Comparison of ENCODE assay signal across 1 cellular context in the genomic region with DNA sequence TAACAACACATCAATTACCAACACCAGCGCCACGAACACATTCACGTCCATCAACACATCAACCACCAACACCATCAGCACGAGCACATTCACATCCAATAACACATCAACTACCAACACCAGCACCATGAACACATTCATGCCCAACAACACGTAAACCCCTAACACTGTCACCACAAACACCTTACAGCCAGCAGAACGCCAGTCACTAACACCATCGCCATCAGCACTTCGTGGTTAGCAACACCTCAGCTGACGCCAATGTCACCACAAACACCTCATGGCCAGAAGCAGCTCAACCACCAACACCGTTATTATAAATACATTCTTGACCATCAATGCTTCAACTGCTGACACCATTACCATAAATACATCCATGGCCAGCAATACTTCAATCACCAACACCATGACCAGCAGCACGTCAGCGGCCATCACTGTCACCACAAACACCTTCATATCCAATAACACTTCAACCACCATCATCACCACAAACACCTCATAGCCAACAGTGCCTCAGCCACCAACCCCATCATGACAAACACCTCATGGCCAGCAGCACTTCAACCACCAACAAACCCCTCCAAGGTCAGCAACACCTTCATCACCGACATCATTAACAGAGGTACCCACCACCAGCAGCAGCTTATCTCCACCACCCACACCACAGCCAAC.
A peak's percentile ranks its signal among the peaks of the same experiment; 100 is the strongest.
TF ChIP-seq lines count a peak whose summit lies in the region.

No MANE protein-coding gene starts in this region.

TF ChIP-seq in GM12878, 131 proteins besides CTCF, POLR2A, EP300 and RAD21 (continued from another document and continues in another):
- TF ChIP-seq PAX5 (IDR thresholded peaks at IDR 0.05; ENCODE audit: borderline replicate concordance, low read depth, low read length) = peak; percentile 84; the same call in 1 of the 2 replicates
- no peak for TF ChIP-seq JUND (IDR thresholded peaks at IDR 0.05; ENCODE audit: low read depth, low read length)
- peak; percentile 80 for TF ChIP-seq HDGF (IDR thresholded peaks at IDR 0.05)
- TF ChIP-seq, protein P1, sequence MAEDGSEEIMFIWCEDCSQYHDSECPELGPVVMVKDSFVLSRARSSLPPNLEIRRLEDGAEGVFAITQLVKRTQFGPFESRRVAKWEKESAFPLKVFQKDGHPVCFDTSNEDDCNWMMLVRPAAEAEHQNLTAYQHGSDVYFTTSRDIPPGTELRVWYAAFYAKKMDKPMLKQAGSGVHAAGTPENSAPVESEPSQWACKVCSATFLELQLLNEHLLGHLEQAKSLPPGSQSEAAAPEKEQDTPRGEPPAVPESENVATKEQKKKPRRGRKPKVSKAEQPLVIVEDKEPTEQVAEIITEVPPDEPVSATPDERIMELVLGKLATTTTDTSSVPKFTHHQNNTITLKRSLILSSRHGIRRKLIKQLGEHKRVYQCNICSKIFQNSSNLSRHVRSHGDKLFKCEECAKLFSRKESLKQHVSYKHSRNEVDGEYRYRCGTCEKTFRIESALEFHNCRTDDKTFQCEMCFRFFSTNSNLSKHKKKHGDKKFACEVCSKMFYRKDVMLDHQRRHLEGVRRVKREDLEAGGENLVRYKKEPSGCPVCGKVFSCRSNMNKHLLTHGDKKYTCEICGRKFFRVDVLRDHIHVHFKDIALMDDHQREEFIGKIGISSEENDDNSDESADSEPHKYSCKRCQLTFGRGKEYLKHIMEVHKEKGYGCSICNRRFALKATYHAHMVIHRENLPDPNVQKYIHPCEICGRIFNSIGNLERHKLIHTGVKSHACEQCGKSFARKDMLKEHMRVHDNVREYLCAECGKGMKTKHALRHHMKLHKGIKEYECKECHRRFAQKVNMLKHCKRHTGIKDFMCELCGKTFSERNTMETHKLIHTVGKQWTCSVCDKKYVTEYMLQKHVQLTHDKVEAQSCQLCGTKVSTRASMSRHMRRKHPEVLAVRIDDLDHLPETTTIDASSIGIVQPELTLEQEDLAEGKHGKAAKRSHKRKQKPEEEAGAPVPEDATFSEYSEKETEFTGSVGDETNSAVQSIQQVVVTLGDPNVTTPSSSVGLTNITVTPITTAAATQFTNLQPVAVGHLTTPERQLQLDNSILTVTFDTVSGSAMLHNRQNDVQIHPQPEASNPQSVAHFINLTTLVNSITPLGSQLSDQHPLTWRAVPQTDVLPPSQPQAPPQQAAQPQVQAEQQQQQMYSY (CRISPR knock-in tag; IDR thresholded peaks at IDR 0.05) = no peak
- TF ChIP-seq SMAD1 (IDR thresholded peaks at IDR 0.05; ENCODE audit: low read depth, partially characterized antibody) = peak; percentile 67
- TF ChIP-seq SPI1 (IDR thresholded peaks at IDR 0.05; ENCODE audit: borderline replicate concordance, insufficient read depth, low read depth, low read length) = no peak
- TF ChIP-seq ETV6 (conservative IDR thresholded peaks at IDR 0.05 in 1 of 2, IDR thresholded peaks at IDR 0.05 in 1 of 2; ENCODE audit: borderline replicate concordance in 1 of 2, low read depth in 1 of 2) = no peak
- peak; percentile 36; the same call in 1 of the 2 replicates for TF ChIP-seq CREB1 (IDR thresholded peaks at IDR 0.05; ENCODE audit: low read depth)
- TF ChIP-seq LARP7 (IDR thresholded peaks at IDR 0.05) = no peak
- TF ChIP-seq EZH2 (IDR thresholded peaks at IDR 0.05; ENCODE audit: borderline replicate concordance, control insufficient read depth, low read depth, low read length) = no peak
- TF ChIP-seq YY1 (IDR thresholded peaks at IDR 0.05; ENCODE audit: low read depth, low read length) = no peak
- TF ChIP-seq, protein P2, sequence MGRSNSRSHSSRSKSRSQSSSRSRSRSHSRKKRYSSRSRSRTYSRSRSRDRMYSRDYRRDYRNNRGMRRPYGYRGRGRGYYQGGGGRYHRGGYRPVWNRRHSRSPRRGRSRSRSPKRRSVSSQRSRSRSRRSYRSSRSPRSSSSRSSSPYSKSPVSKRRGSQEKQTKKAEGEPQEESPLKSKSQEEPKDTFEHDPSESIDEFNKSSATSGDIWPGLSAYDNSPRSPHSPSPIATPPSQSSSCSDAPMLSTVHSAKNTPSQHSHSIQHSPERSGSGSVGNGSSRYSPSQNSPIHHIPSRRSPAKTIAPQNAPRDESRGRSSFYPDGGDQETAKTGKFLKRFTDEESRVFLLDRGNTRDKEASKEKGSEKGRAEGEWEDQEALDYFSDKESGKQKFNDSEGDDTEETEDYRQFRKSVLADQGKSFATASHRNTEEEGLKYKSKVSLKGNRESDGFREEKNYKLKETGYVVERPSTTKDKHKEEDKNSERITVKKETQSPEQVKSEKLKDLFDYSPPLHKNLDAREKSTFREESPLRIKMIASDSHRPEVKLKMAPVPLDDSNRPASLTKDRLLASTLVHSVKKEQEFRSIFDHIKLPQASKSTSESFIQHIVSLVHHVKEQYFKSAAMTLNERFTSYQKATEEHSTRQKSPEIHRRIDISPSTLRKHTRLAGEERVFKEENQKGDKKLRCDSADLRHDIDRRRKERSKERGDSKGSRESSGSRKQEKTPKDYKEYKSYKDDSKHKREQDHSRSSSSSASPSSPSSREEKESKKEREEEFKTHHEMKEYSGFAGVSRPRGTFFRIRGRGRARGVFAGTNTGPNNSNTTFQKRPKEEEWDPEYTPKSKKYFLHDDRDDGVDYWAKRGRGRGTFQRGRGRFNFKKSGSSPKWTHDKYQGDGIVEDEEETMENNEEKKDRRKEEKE (IDR thresholded peaks at IDR 0.05) = no peak
- no peak for TF ChIP-seq NFXL1 (IDR thresholded peaks at IDR 0.05; ENCODE audit: borderline replicate concordance)
- no peak for TF ChIP-seq JUNB (IDR thresholded peaks at IDR 0.05)
- peak; percentile 98 for TF ChIP-seq MTA2 (IDR thresholded peaks at IDR 0.05; ENCODE audit: low read depth)
- TF ChIP-seq, protein P3, sequence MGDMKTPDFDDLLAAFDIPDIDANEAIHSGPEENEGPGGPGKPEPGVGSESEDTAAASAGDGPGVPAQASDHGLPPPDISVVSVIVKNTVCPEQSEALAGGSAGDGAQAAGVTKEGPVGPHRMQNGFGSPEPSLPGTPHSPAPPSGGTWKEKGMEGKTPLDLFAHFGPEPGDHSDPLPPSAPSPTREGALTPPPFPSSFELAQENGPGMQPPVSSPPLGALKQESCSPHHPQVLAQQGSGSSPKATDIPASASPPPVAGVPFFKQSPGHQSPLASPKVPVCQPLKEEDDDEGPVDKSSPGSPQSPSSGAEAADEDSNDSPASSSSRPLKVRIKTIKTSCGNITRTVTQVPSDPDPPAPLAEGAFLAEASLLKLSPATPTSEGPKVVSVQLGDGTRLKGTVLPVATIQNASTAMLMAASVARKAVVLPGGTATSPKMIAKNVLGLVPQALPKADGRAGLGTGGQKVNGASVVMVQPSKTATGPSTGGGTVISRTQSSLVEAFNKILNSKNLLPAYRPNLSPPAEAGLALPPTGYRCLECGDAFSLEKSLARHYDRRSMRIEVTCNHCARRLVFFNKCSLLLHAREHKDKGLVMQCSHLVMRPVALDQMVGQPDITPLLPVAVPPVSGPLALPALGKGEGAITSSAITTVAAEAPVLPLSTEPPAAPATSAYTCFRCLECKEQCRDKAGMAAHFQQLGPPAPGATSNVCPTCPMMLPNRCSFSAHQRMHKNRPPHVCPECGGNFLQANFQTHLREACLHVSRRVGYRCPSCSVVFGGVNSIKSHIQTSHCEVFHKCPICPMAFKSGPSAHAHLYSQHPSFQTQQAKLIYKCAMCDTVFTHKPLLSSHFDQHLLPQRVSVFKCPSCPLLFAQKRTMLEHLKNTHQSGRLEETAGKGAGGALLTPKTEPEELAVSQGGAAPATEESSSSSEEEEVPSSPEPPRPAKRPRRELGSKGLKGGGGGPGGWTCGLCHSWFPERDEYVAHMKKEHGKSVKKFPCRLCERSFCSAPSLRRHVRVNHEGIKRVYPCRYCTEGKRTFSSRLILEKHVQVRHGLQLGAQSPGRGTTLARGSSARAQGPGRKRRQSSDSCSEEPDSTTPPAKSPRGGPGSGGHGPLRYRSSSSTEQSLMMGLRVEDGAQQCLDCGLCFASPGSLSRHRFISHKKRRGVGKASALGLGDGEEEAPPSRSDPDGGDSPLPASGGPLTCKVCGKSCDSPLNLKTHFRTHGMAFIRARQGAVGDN (IDR thresholded peaks at IDR 0.05) = no peak
- TF ChIP-seq, protein P4, sequence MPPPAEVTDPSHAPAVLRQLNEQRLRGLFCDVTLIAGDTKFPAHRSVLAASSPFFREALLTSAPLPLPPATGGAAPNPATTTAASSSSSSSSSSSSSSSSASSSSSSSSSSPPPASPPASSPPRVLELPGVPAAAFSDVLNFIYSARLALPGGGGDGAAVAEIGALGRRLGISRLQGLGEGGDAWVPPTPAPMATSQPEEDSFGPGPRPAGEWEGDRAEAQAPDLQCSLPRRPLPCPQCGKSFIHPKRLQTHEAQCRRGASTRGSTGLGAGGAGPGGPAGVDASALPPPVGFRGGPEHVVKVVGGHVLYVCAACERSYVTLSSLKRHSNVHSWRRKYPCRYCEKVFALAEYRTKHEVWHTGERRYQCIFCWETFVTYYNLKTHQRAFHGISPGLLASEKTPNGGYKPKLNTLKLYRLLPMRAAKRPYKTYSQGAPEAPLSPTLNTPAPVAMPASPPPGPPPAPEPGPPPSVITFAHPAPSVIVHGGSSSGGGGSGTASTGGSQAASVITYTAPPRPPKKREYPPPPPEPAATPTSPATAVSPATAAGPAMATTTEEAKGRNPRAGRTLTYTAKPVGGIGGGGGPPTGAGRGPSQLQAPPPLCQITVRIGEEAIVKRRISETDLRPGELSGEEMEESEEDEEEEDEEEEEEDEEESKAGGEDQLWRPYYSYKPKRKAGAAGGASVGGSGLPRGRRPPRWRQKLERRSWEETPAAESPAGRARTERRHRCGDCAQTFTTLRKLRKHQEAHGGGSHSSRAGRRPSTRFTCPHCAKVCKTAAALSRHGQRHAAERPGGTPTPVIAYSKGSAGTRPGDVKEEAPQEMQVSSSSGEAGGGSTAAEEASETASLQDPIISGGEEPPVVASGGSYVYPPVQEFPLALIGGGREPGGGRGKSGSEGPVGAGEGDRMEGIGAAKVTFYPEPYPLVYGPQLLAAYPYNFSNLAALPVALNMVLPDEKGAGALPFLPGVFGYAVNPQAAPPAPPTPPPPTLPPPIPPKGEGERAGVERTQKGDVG (CRISPR knock-in tag; IDR thresholded peaks at IDR 0.05) = no peak
- no peak for TF ChIP-seq TCF12 (IDR thresholded peaks at IDR 0.05; ENCODE audit: low read depth, low read length)
- TF ChIP-seq PML (IDR thresholded peaks at IDR 0.05; ENCODE audit: low read length) = no peak
- TF ChIP-seq TARDBP (IDR thresholded peaks at IDR 0.05; ENCODE audit: borderline replicate concordance) = no peak
- TF ChIP-seq, protein P5, sequence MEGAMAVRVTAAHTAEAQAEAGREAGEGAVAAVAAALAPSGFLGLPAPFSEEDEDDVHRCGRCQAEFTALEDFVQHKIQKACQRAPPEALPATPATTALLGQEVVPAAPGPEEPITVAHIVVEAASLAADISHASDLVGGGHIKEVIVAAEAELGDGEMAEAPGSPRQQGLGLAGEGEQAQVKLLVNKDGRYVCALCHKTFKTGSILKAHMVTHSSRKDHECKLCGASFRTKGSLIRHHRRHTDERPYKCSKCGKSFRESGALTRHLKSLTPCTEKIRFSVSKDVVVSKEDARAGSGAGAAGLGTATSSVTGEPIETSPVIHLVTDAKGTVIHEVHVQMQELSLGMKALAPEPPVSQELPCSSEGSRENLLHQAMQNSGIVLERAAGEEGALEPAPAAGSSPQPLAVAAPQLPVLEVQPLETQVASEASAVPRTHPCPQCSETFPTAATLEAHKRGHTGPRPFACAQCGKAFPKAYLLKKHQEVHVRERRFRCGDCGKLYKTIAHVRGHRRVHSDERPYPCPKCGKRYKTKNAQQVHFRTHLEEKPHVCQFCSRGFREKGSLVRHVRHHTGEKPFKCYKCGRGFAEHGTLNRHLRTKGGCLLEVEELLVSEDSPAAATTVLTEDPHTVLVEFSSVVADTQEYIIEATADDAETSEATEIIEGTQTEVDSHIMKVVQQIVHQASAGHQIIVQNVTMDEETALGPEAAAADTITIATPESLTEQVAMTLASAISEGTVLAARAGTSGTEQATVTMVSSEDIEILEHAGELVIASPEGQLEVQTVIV (IDR thresholded peaks at IDR 0.05; ENCODE audit: borderline replicate concordance, partially characterized antibody) = peak; percentile 59
- 0 out of 2 replicates have a peak, but pooled peaks have one; percentile 39 for TF ChIP-seq FOXK2 (IDR thresholded peaks at IDR 0.05)
- TF ChIP-seq ZNF217 (IDR thresholded peaks at IDR 0.05) = peak; percentile 21; the same call in 1 of the 2 replicates
- no peak for TF ChIP-seq SRF (IDR thresholded peaks at IDR 0.05; ENCODE audit: low read depth in 2 of 2, low read length in 2 of 2)
- peak; percentile 70; the same call in 1 of the 2 replicates for TF ChIP-seq BCL11A (IDR thresholded peaks at IDR 0.05; ENCODE audit: low read depth, low read length)
- TF ChIP-seq, protein P6, sequence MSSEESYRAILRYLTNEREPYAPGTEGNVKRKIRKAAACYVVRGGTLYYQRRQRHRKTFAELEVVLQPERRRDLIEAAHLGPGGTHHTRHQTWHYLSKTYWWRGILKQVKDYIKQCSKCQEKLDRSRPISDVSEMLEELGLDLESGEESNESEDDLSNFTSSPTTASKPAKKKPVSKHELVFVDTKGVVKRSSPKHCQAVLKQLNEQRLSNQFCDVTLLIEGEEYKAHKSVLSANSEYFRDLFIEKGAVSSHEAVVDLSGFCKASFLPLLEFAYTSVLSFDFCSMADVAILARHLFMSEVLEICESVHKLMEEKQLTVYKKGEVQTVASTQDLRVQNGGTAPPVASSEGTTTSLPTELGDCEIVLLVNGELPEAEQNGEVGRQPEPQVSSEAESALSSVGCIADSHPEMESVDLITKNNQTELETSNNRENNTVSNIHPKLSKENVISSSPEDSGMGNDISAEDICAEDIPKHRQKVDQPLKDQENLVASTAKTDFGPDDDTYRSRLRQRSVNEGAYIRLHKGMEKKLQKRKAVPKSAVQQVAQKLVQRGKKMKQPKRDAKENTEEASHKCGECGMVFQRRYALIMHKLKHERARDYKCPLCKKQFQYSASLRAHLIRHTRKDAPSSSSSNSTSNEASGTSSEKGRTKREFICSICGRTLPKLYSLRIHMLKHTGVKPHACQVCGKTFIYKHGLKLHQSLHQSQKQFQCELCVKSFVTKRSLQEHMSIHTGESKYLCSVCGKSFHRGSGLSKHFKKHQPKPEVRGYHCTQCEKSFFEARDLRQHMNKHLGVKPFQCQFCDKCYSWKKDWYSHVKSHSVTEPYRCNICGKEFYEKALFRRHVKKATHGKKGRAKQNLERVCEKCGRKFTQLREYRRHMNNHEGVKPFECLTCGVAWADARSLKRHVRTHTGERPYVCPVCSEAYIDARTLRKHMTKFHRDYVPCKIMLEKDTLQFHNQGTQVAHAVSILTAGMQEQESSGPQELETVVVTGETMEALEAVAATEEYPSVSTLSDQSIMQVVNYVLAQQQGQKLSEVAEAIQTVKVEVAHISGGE (CRISPR knock-in tag; IDR thresholded peaks at IDR 0.05) = no peak
- peak; percentile 27 for TF ChIP-seq SP1 (IDR thresholded peaks at IDR 0.05; ENCODE audit: low read depth, low read length)
- TF ChIP-seq FOXM1 (IDR thresholded peaks at IDR 0.05; ENCODE audit: low read depth, low read length) = no peak
- TF ChIP-seq CBX3 (IDR thresholded peaks at IDR 0.05; ENCODE audit: borderline replicate concordance, low read depth) = no peak
- no peak for TF ChIP-seq SREBF2 (IDR thresholded peaks at IDR 0.05; ENCODE audit: low read length)
